Comparison of ENCODE assay signal across 10 cellular contexts in genomic region chr3:52023860-52024764, GRCh38. TPM values are rescaled to one million over a fixed set of nuclear protein-coding genes. Genes with fewer than 3 reads are reported as not detected.
DNase-seq lines count a peak whose midpoint lies in the region; ATAC-seq and TF ChIP-seq lines count a peak whose summit lies in the region.
"Had no signal": no experiment of that assay in that cellular context is flagged by ENCODE, and none has a peak within 500 bp of the region (broad histone marks: within the 10 kb centered on the region; RNA-seq: fewer than 3 reads in every experiment).

No MANE protein-coding gene starts in this region.

- peaks cover 3% of the 10 kb centered on the region for H3K27me3 Mint-ChIP-seq in nephron progenitor cell (ENCODE audit: low read depth, poor library complexity)

- ATAC-seq in GM18867 (IDR thresholded peaks at IDR 0.05; ENCODE audit: unreplicated experiment) = peak; percentile 61
- ATAC-seq in GM21723 (IDR thresholded peaks at IDR 0.05; ENCODE audit: unreplicated experiment) = peak; percentile 65
- ATAC-seq in HG03025 (IDR thresholded peaks at IDR 0.05; ENCODE audit: low FRiP score, unreplicated experiment) = no peak

- no peaks in the 10 kb centered on the region for H3K36me3 Mint-ChIP-seq in nephron progenitor cell (ENCODE audit: low read depth)

- DNase-seq in NCI-H69 (lab: John Stamatoyannopoulos, UW) (peak; percentile 87), nephron progenitor cell (no peak), occipital lobe (lab: John Stamatoyannopoulos, UW) (no peak), NCI-H1930 (lab: John Stamatoyannopoulos, UW) (no peak), LoVo (ENCODE audit: low spot score) (no peak)
- DNase-seq: head of caudate nucleus had no signal

- H3K4me1 Mint-ChIP-seq in nephron progenitor cell = peaks cover 73% of the 10 kb centered on the region

- H3K4me3 Mint-ChIP-seq in nephron progenitor cell = no peak overlapping the region
- H3K4me3 Mint-ChIP-seq: neural crest cell had no signal

- H3K27ac Mint-ChIP-seq in nephron progenitor cell = peak overlapping the region; percentile 61

- no peaks in the 10 kb centered on the region for H3K9me3 Mint-ChIP-seq in nephron progenitor cell
- H3K9me3 Mint-ChIP-seq: neural crest cell had no signal

- TF ChIP-seq CTCF in nephron progenitor cell (IDR thresholded peaks at IDR 0.05) = no peak

RNA-seq across cellular contexts. Expression of gene RPL29, which starts 28.4 kb away (rescaled TPM):
- total RNA-seq in occipital lobe = 778 TPM

RNA-seq across cellular contexts. Expression of gene DUSP7, which starts 32.3 kb away (rescaled TPM):
- total RNA-seq in occipital lobe = 10.8 TPM

RNA-seq across cellular contexts. Expression of gene ACY1, which starts 40.8 kb away (rescaled TPM):
- 2.8 TPM for total RNA-seq in occipital lobe

RNA-seq across cellular contexts. Expression of gene ABHD14A, which starts 49.2 kb away (rescaled TPM):
- total RNA-seq in occipital lobe = 20.6 TPM

RNA-seq across cellular contexts. Expression of gene ABHD14B, which starts 50.3 kb away (rescaled TPM):
- total RNA-seq in occipital lobe = 1.9 TPM
